In the genomic region with DNA sequence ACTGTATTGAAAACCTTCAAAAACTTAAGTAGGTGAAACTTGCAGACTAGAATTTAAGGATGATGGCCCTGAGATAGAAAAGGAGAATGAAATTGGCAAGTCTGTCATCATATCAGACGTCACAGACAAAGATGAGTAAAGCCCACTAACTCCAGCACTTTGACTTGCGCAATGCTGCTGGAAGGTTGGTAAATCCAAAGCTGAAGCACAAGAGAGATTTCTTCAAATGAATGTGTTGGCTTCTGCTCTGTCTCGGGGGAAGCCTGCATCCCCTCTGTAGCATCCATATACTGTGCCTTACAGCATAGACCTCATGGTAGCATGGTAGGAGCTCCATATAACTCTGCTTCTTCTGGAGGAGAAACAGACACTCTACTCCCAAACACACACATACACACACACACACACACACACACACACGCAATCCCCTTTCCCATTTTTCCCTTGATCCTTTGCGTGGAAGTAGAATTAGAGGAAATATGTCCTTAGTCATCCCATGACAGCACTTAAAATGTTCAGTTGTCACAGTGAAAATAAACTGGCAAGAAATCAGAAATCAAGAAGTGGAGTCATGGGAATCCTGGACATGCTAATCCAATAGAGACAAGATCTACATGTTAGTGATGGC, we compare ENCODE assay signal across 15 cellular contexts.
DNase-seq lines count a peak whose midpoint lies in the region; ATAC-seq and TF ChIP-seq lines count a peak whose summit lies in the region.
"Had no signal": no experiment of that assay in that cellular context is flagged by ENCODE, and none has a peak within 500 bp of the region (broad histone marks: within the 10 kb centered on the region; RNA-seq: fewer than 3 reads in every experiment).

No MANE protein-coding gene starts in this region.

- H2AFZ ChIP-seq in MM.1S (ENCODE audit: low read length) (no peak overlapping the region), neural cell (ENCODE audit: low read depth, low read length) (no peak overlapping the region)

- H3K27ac Mint-ChIP-seq in CD14-positive monocyte (peak overlapping the region; percentile 79 to 97 (median 92)), WTC11 (no peak overlapping the region)
- no peak overlapping the region for H3K27ac Mint-ChIP-seq in activated T-helper 1 cell treated with anti-CD3 and anti-CD28 coated beads, Interleukin-12 subunit alpha, Interleukin-12 subunit beta, Interleukin-2, Interleukin-4 antibody, amounts not matched to agents 30 ng/mL and 10 ng/mL and 1 ng/mL, durations not matched to agents 14 hours and 24 hours and 36 hours
- H3K27ac Mint-ChIP-seq: activated CD4-positive, alpha-beta T cell treated with anti-CD3 and anti-CD28 coated beads for 36 hours; CD4-positive, alpha-beta T cell had no signal

- H3F3A ChIP-seq in MM.1S (ENCODE audit: insufficient read depth, low read length) (peaks cover 19% of the 10 kb centered on the region), neural cell (ENCODE audit: insufficient read depth, low read length, poor library complexity, severe bottlenecking) (no peaks in the 10 kb centered on the region)

- H3K9ac ChIP-seq in MM.1S (ENCODE audit: low read length) = peak overlapping the region; percentile 26
- no peak overlapping the region for H3K9ac ChIP-seq in neural cell (ENCODE audit: low read length)
- H3K9ac ChIP-seq: SK-N-SH had no signal

- H3K36me3 Mint-ChIP-seq in CD14-positive monocyte (peaks cover 56 to 68% of the 10 kb centered on the region in 2 donors), WTC11 (no peaks in the 10 kb centered on the region)
- peaks cover 8% of the 10 kb centered on the region for H3K36me3 Mint-ChIP-seq in activated T-helper 1 cell treated with anti-CD3 and anti-CD28 coated beads, Interleukin-12 subunit alpha, Interleukin-12 subunit beta, Interleukin-2, Interleukin-4 antibody, amounts not matched to agents 30 ng/mL and 10 ng/mL and 1 ng/mL, durations not matched to agents 14 hours and 24 hours and 36 hours (ENCODE audit: low read depth)

- ATAC-seq in WTC11 = no peak
- ATAC-seq: activated CD4-positive, alpha-beta T cell treated with anti-CD3 and anti-CD28 coated beads for 36 hours had no signal

- peak overlapping the region in 1 of 2 donors; percentile 15 for H3K4me3 Mint-ChIP-seq in CD14-positive monocyte
- no peak overlapping the region for H3K4me3 Mint-ChIP-seq in activated T-helper 1 cell treated with anti-CD3 and anti-CD28 coated beads, Interleukin-12 subunit alpha, Interleukin-12 subunit beta, Interleukin-2, Interleukin-4 antibody, amounts not matched to agents 30 ng/mL and 10 ng/mL and 1 ng/mL, durations not matched to agents 14 hours and 24 hours and 36 hours
- no peak overlapping the region for H3K4me3 Mint-ChIP-seq in WTC11
- H3K4me3 Mint-ChIP-seq: activated CD4-positive, alpha-beta T cell treated with anti-CD3 and anti-CD28 coated beads for 36 hours; CD4-positive, alpha-beta T cell had no signal

- CTCF ChIA-PET in WTC11 (lab: Charles Lee) = no interaction called here
- CTCF ChIA-PET in HEK293T (lab: Yijun Ruan, JAX) = no interaction called here

- no peaks in the 10 kb centered on the region for H3K9me3 ChIP-seq in MM.1S (replicated peaks; ENCODE audit: insufficient read depth, low read length)
- H3K9me3 ChIP-seq in neural cell (ENCODE audit: low read length) = no peaks in the 10 kb centered on the region
- H3K9me3 ChIP-seq: SK-N-SH had no signal

- peaks cover 56% of the 10 kb centered on the region for H3K4me1 ChIP-seq in MM.1S (ENCODE audit: low read length)

- no peak for TF ChIP-seq EP300 in neural cell (conservative IDR thresholded peaks at IDR 0.05; ENCODE audit: poor library complexity, severe bottlenecking)

- peak overlapping the region; percentile 42 for H3K4me2 ChIP-seq in MM.1S (ENCODE audit: low read depth, low read length)
- no peak overlapping the region for H3K4me2 ChIP-seq in neural cell (ENCODE audit: low read length)
- H3K4me2 ChIP-seq: SK-N-SH had no signal

- DNase-seq in CD14-positive monocyte (ENCODE audit: low spot score) = peak; percentile 91
- DNase-seq in MM.1S = no peak
- DNase-seq in cardiac fibroblast (ENCODE audit: low read depth in 2 of 2) = peak; percentile 81 to 95
- DNase-seq in activated gamma-delta T cell treated with Interleukin-2 at 50 U/mL for 16 hours = no peak
- no peak for DNase-seq in activated T-helper 1 cell treated with anti-CD3 and anti-CD28 coated beads, Interleukin-12 subunit alpha, Interleukin-12 subunit beta, Interleukin-2, Interleukin-4 antibody, amounts not matched to agents 30 ng/mL and 10 ng/mL and 1 ng/mL, durations not matched to agents 14 hours and 24 hours and 36 hours (ENCODE audit: low spot score)
- DNase-seq in WTC11 (ENCODE audit: low spot score) = no peak
- DNase-seq in HEK293T (ENCODE audit: extremely low spot score) = no peak
- DNase-seq: activated CD4-positive, alpha-beta T cell treated with anti-CD3 and anti-CD28 coated beads for 36 hours; activated gamma-delta T cell; CD4-positive, alpha-beta T cell; H7; kidney glomerular epithelial cell; NCI-H526; SK-N-SH had no signal

- H3K27ac ChIP-seq in MM.1S (ENCODE audit: low read length) (peak overlapping the region; percentile 97), neural cell (ENCODE audit: low read length) (peak overlapping the region; percentile 74)

- H3K4me3 ChIP-seq in MM.1S (ENCODE audit: low read length) (peak overlapping the region; percentile 15; the same call in 1 of the 2 replicates), cardiac fibroblast (replicated peaks in 1 of 2; ENCODE audit: low read depth in 2 of 2, low read length in 2 of 2) (no peak overlapping the region), neural cell (ENCODE audit: low read length) (no peak overlapping the region)

- TF ChIP-seq CTCF in CD14-positive monocyte (IDR thresholded peaks at IDR 0.05) (no peak), MM.1S (IDR thresholded peaks at IDR 0.05; ENCODE audit: low read length) (no peak), cardiac fibroblast (IDR thresholded peaks at IDR 0.05; ENCODE audit: low read depth, low read length) (no peak), neural cell (IDR thresholded peaks at IDR 0.05; ENCODE audit: poor library complexity, severe bottlenecking) (no peak), WTC11 (IDR thresholded peaks at IDR 0.05) (no peak)

- POLR2A ChIA-PET in WTC11 (lab: Charles Lee) = no interaction called here
- POLR2A ChIA-PET in HEK293T (lab: Yijun Ruan, JAX) = no interaction called here

- H3K9me3 Mint-ChIP-seq in CD14-positive monocyte (no peaks in the 10 kb centered on the region), WTC11 (peaks cover 3% of the 10 kb centered on the region; the same call in 1 of the 2 replicates)
- H3K9me3 Mint-ChIP-seq in activated T-helper 1 cell treated with anti-CD3 and anti-CD28 coated beads, Interleukin-12 subunit alpha, Interleukin-12 subunit beta, Interleukin-2, Interleukin-4 antibody, amounts not matched to agents 30 ng/mL and 10 ng/mL and 1 ng/mL, durations not matched to agents 14 hours and 24 hours and 36 hours = no peaks in the 10 kb centered on the region
- H3K9me3 Mint-ChIP-seq: CD4-positive, alpha-beta T cell had no signal

- intact Hi-C loops in CD14-positive monocyte (cut with micrococcal nuclease) = no loop called here
- intact Hi-C loops in activated T-helper 1 cell treated with anti-CD3 and anti-CD28 coated beads, Interleukin-12 subunit alpha, Interleukin-12 subunit beta, Interleukin-2, Interleukin-4 antibody, amounts not matched to agents 30 ng/mL and 10 ng/mL and 1 ng/mL, durations not matched to agents 14 hours and 24 hours and 36 hours (cut with micrococcal nuclease) = no loop called here

- H4K20me1 ChIP-seq in MM.1S (ENCODE audit: insufficient read depth, low read length) (no peaks in the 10 kb centered on the region), neural cell (ENCODE audit: insufficient read depth) (no peaks in the 10 kb centered on the region)

- H3K4me1 Mint-ChIP-seq in CD14-positive monocyte (peaks cover 49% of the 10 kb centered on the region), WTC11 (no peaks in the 10 kb centered on the region; the same call in 1 of the 2 replicates)
- H3K4me1 Mint-ChIP-seq in activated T-helper 1 cell treated with anti-CD3 and anti-CD28 coated beads, Interleukin-12 subunit alpha, Interleukin-12 subunit beta, Interleukin-2, Interleukin-4 antibody, amounts not matched to agents 30 ng/mL and 10 ng/mL and 1 ng/mL, durations not matched to agents 14 hours and 24 hours and 36 hours (ENCODE audit: low read depth) = no peaks in the 10 kb centered on the region
- H3K4me1 Mint-ChIP-seq: activated CD4-positive, alpha-beta T cell treated with anti-CD3 and anti-CD28 coated beads for 36 hours had no signal

- H3K9me2 ChIP-seq in MM.1S (replicated peaks; ENCODE audit: insufficient read depth, low read length) (no peaks in the 10 kb centered on the region), neural cell (ENCODE audit: insufficient read depth, low read length) (no peaks in the 10 kb centered on the region)
- H3K9me2 ChIP-seq: SK-N-SH had no signal

- H3K27me3 ChIP-seq in MM.1S (replicated peaks; ENCODE audit: insufficient read depth, low read length) = no peaks in the 10 kb centered on the region
- no peaks in the 10 kb centered on the region for H3K27me3 ChIP-seq in neural cell (ENCODE audit: insufficient read depth, low read depth, low read length)

- no peaks in the 10 kb centered on the region; the same call in 1 of the 2 replicates for H3K79me2 ChIP-seq in MM.1S (ENCODE audit: low read length)
- H3K79me2 ChIP-seq in neural cell (replicated peaks; ENCODE audit: insufficient read depth, low read length) = no peaks in the 10 kb centered on the region

- TF ChIP-seq RAD21 in neural cell (conservative IDR thresholded peaks at IDR 0.05) = no peak

- peaks cover 0 to 2% (median 0%) of the 10 kb centered on the region in 3 donors for H3K27me3 Mint-ChIP-seq in CD14-positive monocyte (ENCODE audit: low read depth in 3 of 3)
- no peaks in the 10 kb centered on the region for H3K27me3 Mint-ChIP-seq in activated T-helper 1 cell treated with anti-CD3 and anti-CD28 coated beads, Interleukin-12 subunit alpha, Interleukin-12 subunit beta, Interleukin-2, Interleukin-4 antibody, amounts not matched to agents 30 ng/mL and 10 ng/mL and 1 ng/mL, durations not matched to agents 14 hours and 24 hours and 36 hours (ENCODE audit: insufficient read depth)
- H3K27me3 Mint-ChIP-seq in WTC11 (ENCODE audit: low read depth) = no peaks in the 10 kb centered on the region
- H3K27me3 Mint-ChIP-seq: activated CD4-positive, alpha-beta T cell treated with anti-CD3 and anti-CD28 coated beads for 36 hours; CD4-positive, alpha-beta T cell had no signal

- H3K36me3 ChIP-seq in MM.1S (replicated peaks; ENCODE audit: insufficient read depth, low read length) (no peaks in the 10 kb centered on the region), neural cell (ENCODE audit: insufficient read depth, low read length) (no peaks in the 10 kb centered on the region)

TF ChIP-seq in WTC11, 78 proteins besides CTCF, POLR2A, EP300 and RAD21 (continues in another document):
- TF ChIP-seq ZNF263 (CRISPR knock-in tag; IDR thresholded peaks at IDR 0.05; ENCODE audit: low read depth) (no peak), SMAD3 (CRISPR knock-in tag; IDR thresholded peaks at IDR 0.05; ENCODE audit: borderline replicate concordance) (no peak), TCF7 (CRISPR knock-in tag; IDR thresholded peaks at IDR 0.05; ENCODE audit: low read depth) (no peak)

TF ChIP-seq in HEK293T, 16 proteins besides CTCF, POLR2A, EP300 and RAD21 (continues in another document):
- TF ChIP-seq BHLHE40 (IDR thresholded peaks at IDR 0.05; ENCODE audit: borderline replicate concordance) = no peak
- TF ChIP-seq FOXM1 (IDR thresholded peaks at IDR 0.05; ENCODE audit: borderline replicate concordance) = no peak

Comparison
In these comparisons a context has a peak if more than half of its experiments do, and no peak if none do; other contexts are left out.
1. DNase-seq: peak in CD14-positive monocyte (single experiment) and cardiac fibroblast (2 of 2); none in MM.1S (single experiment), activated gamma-delta T cell treated with Interleukin-2 at 50 U/mL for 16 hours (single experiment), activated T-helper 1 cell treated with anti-CD3 and anti-CD28 coated beads, Interleukin-12 subunit alpha, Interleukin-12 subunit beta, Interleukin-2, Interleukin-4 antibody, amounts not matched to agents 30 ng/mL and 10 ng/mL and 1 ng/mL, durations not matched to agents 14 hours and 24 hours and 36 hours (single experiment), WTC11 (single experiment) and HEK293T (single experiment).
2. H3K27ac Mint-ChIP-seq: peak in CD14-positive monocyte (7 of 7); none in activated T-helper 1 cell treated with anti-CD3 and anti-CD28 coated beads, Interleukin-12 subunit alpha, Interleukin-12 subunit beta, Interleukin-2, Interleukin-4 antibody, amounts not matched to agents 30 ng/mL and 10 ng/mL and 1 ng/mL, durations not matched to agents 14 hours and 24 hours and 36 hours (single experiment) and WTC11 (single experiment).